ENCODE assay signal across 21 cellular contexts in the genomic region with DNA sequence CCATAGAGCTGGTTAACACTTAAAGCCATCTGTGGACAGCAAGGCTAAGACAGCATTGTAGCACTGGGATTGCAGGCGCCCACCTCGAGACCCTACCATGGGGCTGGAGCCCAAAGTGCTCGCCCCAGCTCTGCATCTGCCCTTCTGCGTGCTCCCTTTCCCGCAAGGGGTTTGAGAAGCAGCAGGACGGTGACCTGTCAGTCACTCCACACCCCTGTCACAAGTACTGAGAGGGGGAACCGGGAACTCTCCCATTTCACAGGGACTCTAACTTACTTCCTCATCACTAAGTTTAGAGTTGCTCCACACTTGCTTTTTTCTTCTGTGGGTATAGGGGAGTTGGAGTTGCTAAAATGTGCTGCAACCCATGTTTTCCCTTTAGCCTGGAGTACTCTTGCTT.
"Had no signal": no experiment of that assay in that cellular context is flagged by ENCODE, and none has a peak within 500 bp of the region (broad histone marks: within the 10 kb centered on the region; RNA-seq: fewer than 3 reads in every experiment).

No MANE protein-coding gene starts in this region.

- H3K27me3 ChIP-seq: heart right ventricle, sigmoid colon had no signal

- H3K4me1 ChIP-seq: heart right ventricle, sigmoid colon had no signal

- H3K27ac Mint-ChIP-seq: activated CD4-positive, alpha-beta T cell treated with anti-CD3 and anti-CD28 coated beads, Interleukin-2, amount 10 ng/mL, durations not matched to agents 7 days and 5 days; activated CD8-positive, alpha-beta T cell treated with anti-CD3 and anti-CD28 coated beads, Interleukin-2, amount 10 ng/mL, durations not matched to agents 7 days and 5 days; activated naive CD8-positive, alpha-beta T cell treated with anti-CD3 and anti-CD28 coated beads, Interleukin-2, amount 50 U/mL, for 24 hours; activated T-helper 1 cell treated with anti-CD3 and anti-CD28 coated beads, Interleukin-12 subunit alpha, Interleukin-12 subunit beta, Interleukin-2, Interleukin-4 antibody, amounts not matched to agents 30 ng/mL and 10 ng/mL and 1 ng/mL, durations not matched to agents 14 hours and 24 hours and 36 hours; memory B cell had no signal

- H3K36me3 Mint-ChIP-seq: memory B cell had no signal

- DNase-seq: activated CD4-positive, alpha-beta T cell treated with anti-CD3 and anti-CD28 coated beads, Interleukin-2, amount 10 ng/mL, durations not matched to agents 7 days and 5 days; activated CD4-positive, CD25-positive, alpha-beta regulatory T cell treated with anti-CD3 and anti-CD28 coated beads, Interleukin-2, amount 50 U/mL, for 72 hours; activated CD8-positive, alpha-beta T cell treated with anti-CD3 and anti-CD28 coated beads, Interleukin-2, amount 10 ng/mL, durations not matched to agents 7 days and 5 days; activated gamma-delta T cell; activated naive CD4-positive, alpha-beta T cell treated with anti-CD3 and anti-CD28 coated beads, Interleukin-2, amount 50 U/mL, for 16 hours; activated naive CD8-positive, alpha-beta T cell treated with anti-CD3 and anti-CD28 coated beads, Interleukin-2, amount 50 U/mL, for 24 hours; cerebellar nuclear complex; cortex of kidney; foreskin fibroblast; heart right ventricle; left colon; mucosa of descending colon; sigmoid colon; stimulated activated CD4-positive, alpha-beta T cell treated with anti-CD3 and anti-CD28 coated beads, Interleukin-2, amount 100 ng/mL, for 48 hours; stimulated activated CD8-positive, alpha-beta memory T cell treated with anti-CD3 and anti-CD28 coated beads, Interleukin-4, amount 100 ng/mL, for 48 hours; stimulated activated naive CD4-positive, alpha-beta T cell had no signal

- ATAC-seq: activated CD8-positive, alpha-beta T cell treated with anti-CD3 and anti-CD28 coated beads, Interleukin-2, amount 10 ng/mL, durations not matched to agents 7 days and 5 days; activated naive CD8-positive, alpha-beta T cell treated with anti-CD3 and anti-CD28 coated beads, Interleukin-2, amount 50 U/mL, for 24 hours; heart right ventricle; left colon; mucosa of descending colon had no signal

- H3K36me3 ChIP-seq: heart right ventricle, sigmoid colon had no signal

- H3K4me3 Mint-ChIP-seq: activated CD4-positive, alpha-beta T cell treated with anti-CD3 and anti-CD28 coated beads, Interleukin-2, amount 10 ng/mL, durations not matched to agents 7 days and 5 days; activated CD8-positive, alpha-beta T cell treated with anti-CD3 and anti-CD28 coated beads, Interleukin-2, amount 10 ng/mL, durations not matched to agents 7 days and 5 days; activated naive CD8-positive, alpha-beta T cell treated with anti-CD3 and anti-CD28 coated beads, Interleukin-2, amount 50 U/mL, for 24 hours; activated T-helper 1 cell treated with anti-CD3 and anti-CD28 coated beads, Interleukin-12 subunit alpha, Interleukin-12 subunit beta, Interleukin-2, Interleukin-4 antibody, amounts not matched to agents 30 ng/mL and 10 ng/mL and 1 ng/mL, durations not matched to agents 14 hours and 24 hours and 36 hours; memory B cell; neural crest cell had no signal

- H3K4me2 ChIP-seq: smooth muscle cell had no signal

- H3K9me3 Mint-ChIP-seq: activated CD4-positive, alpha-beta T cell treated with anti-CD3 and anti-CD28 coated beads, Interleukin-2, amount 10 ng/mL, durations not matched to agents 7 days and 5 days; activated naive CD8-positive, alpha-beta T cell treated with anti-CD3 and anti-CD28 coated beads, Interleukin-2, amount 50 U/mL, for 24 hours; activated T-helper 1 cell treated with anti-CD3 and anti-CD28 coated beads, Interleukin-12 subunit alpha, Interleukin-12 subunit beta, Interleukin-2, Interleukin-4 antibody, amounts not matched to agents 30 ng/mL and 10 ng/mL and 1 ng/mL, durations not matched to agents 14 hours and 24 hours and 36 hours; memory B cell; neural crest cell had no signal

- H3K4me3 ChIP-seq: heart right ventricle, mucosa of descending colon, sigmoid colon, smooth muscle cell had no signal

- H3K27ac ChIP-seq: heart right ventricle, sigmoid colon, VCaP had no signal

- H3K4me1 Mint-ChIP-seq: activated CD4-positive, alpha-beta T cell treated with anti-CD3 and anti-CD28 coated beads, Interleukin-2, amount 10 ng/mL, durations not matched to agents 7 days and 5 days; activated naive CD8-positive, alpha-beta T cell treated with anti-CD3 and anti-CD28 coated beads, Interleukin-2, amount 50 U/mL, for 24 hours; memory B cell; neural crest cell had no signal
